Comparison of ENCODE assay signal across 20 cellular contexts in the genomic region with DNA sequence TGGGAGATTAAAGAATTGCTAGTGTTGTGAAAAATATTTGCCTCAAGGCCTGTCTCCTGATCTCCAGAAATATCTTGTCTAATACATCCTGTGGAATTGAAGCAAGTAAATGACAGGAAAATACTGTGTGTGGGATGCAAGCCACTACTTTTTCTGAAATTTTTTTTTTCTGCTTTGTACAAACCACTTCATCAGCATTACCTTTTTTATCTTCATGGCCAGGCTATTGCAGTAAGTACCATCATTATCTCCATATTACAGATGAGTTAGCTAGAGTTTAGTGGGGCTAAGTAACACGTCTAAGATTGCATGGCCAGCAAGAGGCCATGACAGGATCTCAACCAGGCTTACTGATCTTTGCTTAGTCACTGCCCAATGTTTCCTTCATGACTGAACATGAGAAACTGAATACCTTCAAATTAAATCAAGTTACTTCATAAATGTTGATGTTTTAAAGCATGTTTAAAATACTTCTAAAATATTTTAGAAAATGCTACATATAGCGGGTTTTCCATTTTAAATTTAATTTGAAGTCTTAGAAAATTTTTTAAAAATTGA.
A peak's percentile ranks its signal among the peaks of the same experiment; 100 is the strongest.
DNase-seq lines count a peak whose midpoint lies in the region; ATAC-seq and FAIRE-seq lines count a peak whose summit lies in the region.
"Had no signal": no experiment of that assay in that cellular context is flagged by ENCODE, and none has a peak within 500 bp of the region (broad histone marks: within the 10 kb centered on the region; RNA-seq: fewer than 3 reads in every experiment).

No MANE protein-coding gene starts in this region.

- H3K27me3 Mint-ChIP-seq in activated CD4-positive, alpha-beta memory T cell treated with anti-CD3 and anti-CD28 coated beads for 36 hours: no peaks in the 10 kb centered on the region
- H3K27me3 Mint-ChIP-seq: activated naive CD8-positive, alpha-beta T cell; naive thymus-derived CD8-positive, alpha-beta T cell; progenitor cell of endocrine pancreas had no signal

- intact Hi-C loops in activated CD4-positive, alpha-beta memory T cell treated with anti-CD3 and anti-CD28 coated beads for 36 hours (cut with micrococcal nuclease): no loop called here

- H3K9me3 Mint-ChIP-seq in activated CD4-positive, alpha-beta memory T cell treated with anti-CD3 and anti-CD28 coated beads for 36 hours: no peaks in the 10 kb centered on the region
- H3K9me3 Mint-ChIP-seq: activated T-cell treated with anti-CD3 and anti-CD28 coated beads, Interleukin-2, amount 50 U/mL, for 4 hours had no signal

- CTCF ChIA-PET in activated CD4-positive, alpha-beta memory T cell treated with anti-CD3 and anti-CD28 coated beads for 36 hours (lab: Charles Lee): no interaction called here

- ATAC-seq in HG02759 (IDR thresholded peaks at IDR 0.05; ENCODE audit: unreplicated experiment): no peak
- ATAC-seq in HG02870 (IDR thresholded peaks at IDR 0.05; ENCODE audit: unreplicated experiment): no peak
- no peak for ATAC-seq in GM21381 (IDR thresholded peaks at IDR 0.05; ENCODE audit: unreplicated experiment)
- ATAC-seq: activated T-cell treated with anti-CD3 and anti-CD28 coated beads, Interleukin-2, amount 50 U/mL, for 4 hours; gastrocnemius medialis; HepG2; naive thymus-derived CD8-positive, alpha-beta T cell had no signal

- POLR2A ChIA-PET in activated CD4-positive, alpha-beta memory T cell treated with anti-CD3 and anti-CD28 coated beads for 36 hours (lab: Charles Lee): no interaction called here

- DNase-seq in NCI-H69 (lab: John Stamatoyannopoulos, UW) (peak; percentile 32), kidney tubule cell (ENCODE audit: low spot score) (peak; percentile 8)
- no peak for DNase-seq in activated CD4-positive, alpha-beta memory T cell treated with anti-CD3 and anti-CD28 coated beads for 36 hours
- DNase-seq: activated CD4-positive, alpha-beta T cell treated with anti-CD3 and anti-CD28 coated beads, Interleukin-2, amount 50 U/mL, for 4 hours; activated T-cell treated with anti-CD3 and anti-CD28 coated beads, Interleukin-2, amount 50 U/mL, for 4 hours; central memory CD4-positive, alpha-beta T cell; effector memory CD4-positive, alpha-beta T cell; gastrocnemius medialis; MG63; naive thymus-derived CD8-positive, alpha-beta T cell; NCI-H1930; NCI-H748 treated with DMSO at 0.1 percent for 48 hours had no signal

- peak; percentile 51 for FAIRE-seq in G401.6 (lab: Jason Lieb, UNC)
- peak; percentile 21 for FAIRE-seq in colon (lab: Jason Lieb, UNC)
- FAIRE-seq: HepG2 had no signal

- no peak overlapping the region for H3K4me3 Mint-ChIP-seq in activated CD4-positive, alpha-beta memory T cell treated with anti-CD3 and anti-CD28 coated beads for 36 hours
- H3K4me3 Mint-ChIP-seq: activated naive CD8-positive, alpha-beta T cell; activated T-cell treated with anti-CD3 and anti-CD28 coated beads, Interleukin-2, amount 50 U/mL, for 4 hours; naive thymus-derived CD8-positive, alpha-beta T cell had no signal

- H3K36me3 Mint-ChIP-seq in activated CD4-positive, alpha-beta memory T cell treated with anti-CD3 and anti-CD28 coated beads for 36 hours: no peaks in the 10 kb centered on the region
- H3K36me3 Mint-ChIP-seq: activated naive CD8-positive, alpha-beta T cell; naive thymus-derived CD8-positive, alpha-beta T cell had no signal

- H3K4me1 Mint-ChIP-seq in activated CD4-positive, alpha-beta memory T cell treated with anti-CD3 and anti-CD28 coated beads for 36 hours (ENCODE audit: low read depth): no peaks in the 10 kb centered on the region
- H3K4me1 Mint-ChIP-seq: naive thymus-derived CD8-positive, alpha-beta T cell had no signal

- H3K27ac Mint-ChIP-seq in activated CD4-positive, alpha-beta memory T cell treated with anti-CD3 and anti-CD28 coated beads for 36 hours: no peak overlapping the region
- H3K27ac Mint-ChIP-seq: activated naive CD8-positive, alpha-beta T cell; naive thymus-derived CD8-positive, alpha-beta T cell; progenitor cell of endocrine pancreas had no signal
